ENCODE assay signal across 3 cellular contexts in the genomic region with DNA sequence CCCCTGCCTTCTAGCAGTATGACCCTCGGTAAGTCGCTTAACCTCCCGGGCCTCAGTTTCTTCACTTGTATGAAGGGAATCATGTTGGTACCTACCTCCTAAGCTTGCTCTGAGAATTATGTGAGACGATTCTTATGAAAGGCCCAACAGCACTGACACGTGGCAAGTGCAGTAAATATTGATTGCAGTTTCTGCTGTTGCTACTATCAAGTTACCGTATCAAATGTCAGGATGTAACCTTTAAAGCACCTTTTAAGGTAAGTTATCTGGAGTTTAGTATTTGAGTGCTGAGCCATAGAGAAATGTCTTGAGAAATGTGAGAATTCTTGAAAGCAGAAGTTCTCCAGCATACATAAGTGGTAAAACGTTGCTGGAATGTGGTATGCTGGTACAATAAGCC.
TF ChIP-seq lines count a peak whose summit lies in the region.

No MANE protein-coding gene starts in this region.

TF ChIP-seq in GM23338, 12 proteins besides CTCF, POLR2A, EP300 and RAD21 (continues in another document):
- TF ChIP-seq ZNF114 (CRISPR knock-in tag; IDR thresholded peaks at IDR 0.05), result no peak
- no peak for TF ChIP-seq JUNB (IDR thresholded peaks at IDR 0.05; ENCODE audit: unreplicated experiment)
- TF ChIP-seq, protein P1, sequence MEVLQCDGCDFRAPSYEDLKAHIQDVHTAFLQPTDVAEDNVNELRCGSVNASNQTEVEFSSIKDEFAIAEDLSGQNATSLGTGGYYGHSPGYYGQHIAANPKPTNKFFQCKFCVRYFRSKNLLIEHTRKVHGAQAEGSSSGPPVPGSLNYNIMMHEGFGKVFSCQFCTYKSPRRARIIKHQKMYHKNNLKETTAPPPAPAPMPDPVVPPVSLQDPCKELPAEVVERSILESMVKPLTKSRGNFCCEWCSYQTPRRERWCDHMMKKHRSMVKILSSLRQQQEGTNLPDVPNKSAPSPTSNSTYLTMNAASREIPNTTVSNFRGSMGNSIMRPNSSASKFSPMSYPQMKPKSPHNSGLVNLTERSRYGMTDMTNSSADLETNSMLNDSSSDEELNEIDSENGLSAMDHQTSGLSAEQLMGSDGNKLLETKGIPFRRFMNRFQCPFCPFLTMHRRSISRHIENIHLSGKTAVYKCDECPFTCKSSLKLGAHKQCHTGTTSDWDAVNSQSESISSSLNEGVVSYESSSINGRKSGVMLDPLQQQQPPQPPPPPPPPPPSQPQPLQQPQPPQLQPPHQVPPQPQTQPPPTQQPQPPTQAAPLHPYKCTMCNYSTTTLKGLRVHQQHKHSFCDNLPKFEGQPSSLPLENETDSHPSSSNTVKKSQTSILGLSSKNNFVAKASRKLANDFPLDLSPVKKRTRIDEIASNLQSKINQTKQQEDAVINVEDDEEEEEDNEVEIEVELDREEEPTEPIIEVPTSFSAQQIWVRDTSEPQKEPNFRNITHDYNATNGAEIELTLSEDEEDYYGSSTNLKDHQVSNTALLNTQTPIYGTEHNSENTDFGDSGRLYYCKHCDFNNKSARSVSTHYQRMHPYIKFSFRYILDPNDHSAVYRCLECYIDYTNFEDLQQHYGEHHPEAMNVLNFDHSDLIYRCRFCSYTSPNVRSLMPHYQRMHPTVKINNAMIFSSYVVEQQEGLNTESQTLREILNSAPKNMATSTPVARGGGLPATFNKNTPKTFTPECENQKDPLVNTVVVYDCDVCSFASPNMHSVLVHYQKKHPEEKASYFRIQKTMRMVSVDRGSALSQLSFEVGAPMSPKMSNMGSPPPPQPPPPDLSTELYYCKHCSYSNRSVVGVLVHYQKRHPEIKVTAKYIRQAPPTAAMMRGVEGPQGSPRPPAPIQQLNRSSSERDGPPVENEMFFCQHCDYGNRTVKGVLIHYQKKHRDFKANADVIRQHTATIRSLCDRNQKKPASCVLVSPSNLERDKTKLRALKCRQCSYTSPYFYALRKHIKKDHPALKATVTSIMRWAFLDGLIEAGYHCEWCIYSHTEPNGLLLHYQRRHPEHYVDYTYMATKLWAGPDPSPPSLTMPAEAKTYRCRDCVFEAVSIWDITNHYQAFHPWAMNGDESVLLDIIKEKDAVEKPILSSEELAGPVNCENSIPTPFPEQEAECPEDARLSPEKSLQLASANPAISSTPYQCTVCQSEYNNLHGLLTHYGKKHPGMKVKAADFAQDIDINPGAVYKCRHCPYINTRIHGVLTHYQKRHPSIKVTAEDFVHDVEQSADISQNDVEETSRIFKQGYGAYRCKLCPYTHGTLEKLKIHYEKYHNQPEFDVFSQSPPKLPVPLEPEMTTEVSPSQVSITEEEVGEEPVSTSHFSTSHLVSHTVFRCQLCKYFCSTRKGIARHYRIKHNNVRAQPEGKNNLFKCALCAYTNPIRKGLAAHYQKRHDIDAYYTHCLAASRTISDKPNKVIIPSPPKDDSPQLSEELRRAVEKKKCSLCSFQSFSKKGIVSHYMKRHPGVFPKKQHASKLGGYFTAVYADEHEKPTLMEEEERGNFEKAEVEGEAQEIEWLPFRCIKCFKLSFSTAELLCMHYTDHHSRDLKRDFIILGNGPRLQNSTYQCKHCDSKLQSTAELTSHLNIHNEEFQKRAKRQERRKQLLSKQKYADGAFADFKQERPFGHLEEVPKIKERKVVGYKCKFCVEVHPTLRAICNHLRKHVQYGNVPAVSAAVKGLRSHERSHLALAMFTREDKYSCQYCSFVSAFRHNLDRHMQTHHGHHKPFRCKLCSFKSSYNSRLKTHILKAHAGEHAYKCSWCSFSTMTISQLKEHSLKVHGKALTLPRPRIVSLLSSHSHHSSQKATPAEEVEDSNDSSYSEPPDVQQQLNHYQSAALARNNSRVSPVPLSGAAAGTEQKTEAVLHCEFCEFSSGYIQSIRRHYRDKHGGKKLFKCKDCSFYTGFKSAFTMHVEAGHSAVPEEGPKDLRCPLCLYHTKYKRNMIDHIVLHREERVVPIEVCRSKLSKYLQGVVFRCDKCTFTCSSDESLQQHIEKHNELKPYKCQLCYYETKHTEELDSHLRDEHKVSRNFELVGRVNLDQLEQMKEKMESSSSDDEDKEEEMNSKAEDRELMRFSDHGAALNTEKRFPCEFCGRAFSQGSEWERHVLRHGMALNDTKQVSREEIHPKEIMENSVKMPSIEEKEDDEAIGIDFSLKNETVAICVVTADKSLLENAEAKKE (CRISPR knock-in tag; IDR thresholded peaks at IDR 0.05), result no peak

TF ChIP-seq in H1, 55 proteins besides CTCF, POLR2A, EP300 and RAD21:
- TF ChIP-seq POLR2AphosphoS5 (IDR thresholded peaks at IDR 0.05; ENCODE audit: low read depth, low read length) (no peak), SRF (IDR thresholded peaks at IDR 0.05; ENCODE audit: low read depth, low read length) (peak; percentile 6; the same call in 1 of the 2 replicates), SIX5 (IDR thresholded peaks at IDR 0.05; ENCODE audit: low read depth, low read length) (no peak)

TF ChIP-seq in WTC11, 78 proteins besides CTCF, POLR2A, EP300 and RAD21:
- TF ChIP-seq, protein P2, sequence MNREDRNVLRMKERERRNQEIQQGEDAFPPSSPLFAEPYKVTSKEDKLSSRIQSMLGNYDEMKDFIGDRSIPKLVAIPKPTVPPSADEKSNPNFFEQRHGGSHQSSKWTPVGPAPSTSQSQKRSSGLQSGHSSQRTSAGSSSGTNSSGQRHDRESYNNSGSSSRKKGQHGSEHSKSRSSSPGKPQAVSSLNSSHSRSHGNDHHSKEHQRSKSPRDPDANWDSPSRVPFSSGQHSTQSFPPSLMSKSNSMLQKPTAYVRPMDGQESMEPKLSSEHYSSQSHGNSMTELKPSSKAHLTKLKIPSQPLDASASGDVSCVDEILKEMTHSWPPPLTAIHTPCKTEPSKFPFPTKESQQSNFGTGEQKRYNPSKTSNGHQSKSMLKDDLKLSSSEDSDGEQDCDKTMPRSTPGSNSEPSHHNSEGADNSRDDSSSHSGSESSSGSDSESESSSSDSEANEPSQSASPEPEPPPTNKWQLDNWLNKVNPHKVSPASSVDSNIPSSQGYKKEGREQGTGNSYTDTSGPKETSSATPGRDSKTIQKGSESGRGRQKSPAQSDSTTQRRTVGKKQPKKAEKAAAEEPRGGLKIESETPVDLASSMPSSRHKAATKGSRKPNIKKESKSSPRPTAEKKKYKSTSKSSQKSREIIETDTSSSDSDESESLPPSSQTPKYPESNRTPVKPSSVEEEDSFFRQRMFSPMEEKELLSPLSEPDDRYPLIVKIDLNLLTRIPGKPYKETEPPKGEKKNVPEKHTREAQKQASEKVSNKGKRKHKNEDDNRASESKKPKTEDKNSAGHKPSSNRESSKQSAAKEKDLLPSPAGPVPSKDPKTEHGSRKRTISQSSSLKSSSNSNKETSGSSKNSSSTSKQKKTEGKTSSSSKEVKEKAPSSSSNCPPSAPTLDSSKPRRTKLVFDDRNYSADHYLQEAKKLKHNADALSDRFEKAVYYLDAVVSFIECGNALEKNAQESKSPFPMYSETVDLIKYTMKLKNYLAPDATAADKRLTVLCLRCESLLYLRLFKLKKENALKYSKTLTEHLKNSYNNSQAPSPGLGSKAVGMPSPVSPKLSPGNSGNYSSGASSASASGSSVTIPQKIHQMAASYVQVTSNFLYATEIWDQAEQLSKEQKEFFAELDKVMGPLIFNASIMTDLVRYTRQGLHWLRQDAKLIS (CRISPR knock-in tag; IDR thresholded peaks at IDR 0.05; ENCODE audit: borderline replicate concordance), result no peak
- TF ChIP-seq HMGA2 (CRISPR knock-in tag; IDR thresholded peaks at IDR 0.05) (no peak), GRHL2 (CRISPR knock-in tag; IDR thresholded peaks at IDR 0.05; ENCODE audit: insufficient replicate concordance, severe bottlenecking) (no peak), RELA (CRISPR knock-in tag; IDR thresholded peaks at IDR 0.05; ENCODE audit: borderline replicate concordance) (no peak), JAZF1 (CRISPR knock-in tag; IDR thresholded peaks at IDR 0.05) (no peak), IRF2 (CRISPR knock-in tag; IDR thresholded peaks at IDR 0.05; ENCODE audit: borderline replicate concordance, low read depth) (no peak), ESRRA (CRISPR knock-in tag; IDR thresholded peaks at IDR 0.05; ENCODE audit: borderline replicate concordance) (no peak), ZNF671 (CRISPR knock-in tag; IDR thresholded peaks at IDR 0.05) (no peak), KAT7 (CRISPR knock-in tag; IDR thresholded peaks at IDR 0.05; ENCODE audit: borderline replicate concordance) (no peak), MXD4 (CRISPR knock-in tag; IDR thresholded peaks at IDR 0.05; ENCODE audit: borderline replicate concordance) (no peak), MYBL2 (CRISPR knock-in tag; IDR thresholded peaks at IDR 0.05) (no peak), ZNF138 (CRISPR knock-in tag; conservative IDR thresholded peaks at IDR 0.05) (no peak)
- TF ChIP-seq, protein P3, sequence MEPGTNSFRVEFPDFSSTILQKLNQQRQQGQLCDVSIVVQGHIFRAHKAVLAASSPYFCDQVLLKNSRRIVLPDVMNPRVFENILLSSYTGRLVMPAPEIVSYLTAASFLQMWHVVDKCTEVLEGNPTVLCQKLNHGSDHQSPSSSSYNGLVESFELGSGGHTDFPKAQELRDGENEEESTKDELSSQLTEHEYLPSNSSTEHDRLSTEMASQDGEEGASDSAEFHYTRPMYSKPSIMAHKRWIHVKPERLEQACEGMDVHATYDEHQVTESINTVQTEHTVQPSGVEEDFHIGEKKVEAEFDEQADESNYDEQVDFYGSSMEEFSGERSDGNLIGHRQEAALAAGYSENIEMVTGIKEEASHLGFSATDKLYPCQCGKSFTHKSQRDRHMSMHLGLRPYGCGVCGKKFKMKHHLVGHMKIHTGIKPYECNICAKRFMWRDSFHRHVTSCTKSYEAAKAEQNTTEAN (CRISPR knock-in tag; IDR thresholded peaks at IDR 0.05), result no peak
- TF ChIP-seq, protein P4, sequence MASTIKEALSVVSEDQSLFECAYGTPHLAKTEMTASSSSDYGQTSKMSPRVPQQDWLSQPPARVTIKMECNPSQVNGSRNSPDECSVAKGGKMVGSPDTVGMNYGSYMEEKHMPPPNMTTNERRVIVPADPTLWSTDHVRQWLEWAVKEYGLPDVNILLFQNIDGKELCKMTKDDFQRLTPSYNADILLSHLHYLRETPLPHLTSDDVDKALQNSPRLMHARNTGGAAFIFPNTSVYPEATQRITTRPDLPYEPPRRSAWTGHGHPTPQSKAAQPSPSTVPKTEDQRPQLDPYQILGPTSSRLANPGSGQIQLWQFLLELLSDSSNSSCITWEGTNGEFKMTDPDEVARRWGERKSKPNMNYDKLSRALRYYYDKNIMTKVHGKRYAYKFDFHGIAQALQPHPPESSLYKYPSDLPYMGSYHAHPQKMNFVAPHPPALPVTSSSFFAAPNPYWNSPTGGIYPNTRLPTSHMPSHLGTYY (CRISPR knock-in tag; IDR thresholded peaks at IDR 0.05), result no peak
- TF ChIP-seq, protein P5, sequence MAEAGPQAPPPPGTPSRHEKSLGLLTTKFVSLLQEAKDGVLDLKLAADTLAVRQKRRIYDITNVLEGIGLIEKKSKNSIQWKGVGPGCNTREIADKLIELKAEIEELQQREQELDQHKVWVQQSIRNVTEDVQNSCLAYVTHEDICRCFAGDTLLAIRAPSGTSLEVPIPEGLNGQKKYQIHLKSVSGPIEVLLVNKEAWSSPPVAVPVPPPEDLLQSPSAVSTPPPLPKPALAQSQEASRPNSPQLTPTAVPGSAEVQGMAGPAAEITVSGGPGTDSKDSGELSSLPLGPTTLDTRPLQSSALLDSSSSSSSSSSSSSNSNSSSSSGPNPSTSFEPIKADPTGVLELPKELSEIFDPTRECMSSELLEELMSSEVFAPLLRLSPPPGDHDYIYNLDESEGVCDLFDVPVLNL (CRISPR knock-in tag; IDR thresholded peaks at IDR 0.05; ENCODE audit: borderline replicate concordance, low read depth), result no peak
- TF ChIP-seq, protein P6, sequence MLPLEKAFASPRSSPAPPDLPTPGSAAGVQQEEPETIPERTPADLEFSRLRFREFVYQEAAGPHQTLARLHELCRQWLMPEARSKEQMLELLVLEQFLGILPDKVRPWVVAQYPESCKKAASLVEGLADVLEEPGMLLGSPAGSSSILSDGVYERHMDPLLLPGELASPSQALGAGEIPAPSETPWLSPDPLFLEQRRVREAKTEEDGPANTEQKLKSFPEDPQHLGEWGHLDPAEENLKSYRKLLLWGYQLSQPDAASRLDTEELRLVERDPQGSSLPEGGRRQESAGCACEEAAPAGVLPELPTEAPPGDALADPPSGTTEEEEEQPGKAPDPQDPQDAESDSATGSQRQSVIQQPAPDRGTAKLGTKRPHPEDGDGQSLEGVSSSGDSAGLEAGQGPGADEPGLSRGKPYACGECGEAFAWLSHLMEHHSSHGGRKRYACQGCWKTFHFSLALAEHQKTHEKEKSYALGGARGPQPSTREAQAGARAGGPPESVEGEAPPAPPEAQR (CRISPR knock-in tag; IDR thresholded peaks at IDR 0.05), result no peak
- TF ChIP-seq, protein P7, sequence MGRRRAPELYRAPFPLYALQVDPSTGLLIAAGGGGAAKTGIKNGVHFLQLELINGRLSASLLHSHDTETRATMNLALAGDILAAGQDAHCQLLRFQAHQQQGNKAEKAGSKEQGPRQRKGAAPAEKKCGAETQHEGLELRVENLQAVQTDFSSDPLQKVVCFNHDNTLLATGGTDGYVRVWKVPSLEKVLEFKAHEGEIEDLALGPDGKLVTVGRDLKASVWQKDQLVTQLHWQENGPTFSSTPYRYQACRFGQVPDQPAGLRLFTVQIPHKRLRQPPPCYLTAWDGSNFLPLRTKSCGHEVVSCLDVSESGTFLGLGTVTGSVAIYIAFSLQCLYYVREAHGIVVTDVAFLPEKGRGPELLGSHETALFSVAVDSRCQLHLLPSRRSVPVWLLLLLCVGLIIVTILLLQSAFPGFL (CRISPR knock-in tag; IDR thresholded peaks at IDR 0.05; ENCODE audit: borderline replicate concordance), result no peak
- TF ChIP-seq, protein P8, sequence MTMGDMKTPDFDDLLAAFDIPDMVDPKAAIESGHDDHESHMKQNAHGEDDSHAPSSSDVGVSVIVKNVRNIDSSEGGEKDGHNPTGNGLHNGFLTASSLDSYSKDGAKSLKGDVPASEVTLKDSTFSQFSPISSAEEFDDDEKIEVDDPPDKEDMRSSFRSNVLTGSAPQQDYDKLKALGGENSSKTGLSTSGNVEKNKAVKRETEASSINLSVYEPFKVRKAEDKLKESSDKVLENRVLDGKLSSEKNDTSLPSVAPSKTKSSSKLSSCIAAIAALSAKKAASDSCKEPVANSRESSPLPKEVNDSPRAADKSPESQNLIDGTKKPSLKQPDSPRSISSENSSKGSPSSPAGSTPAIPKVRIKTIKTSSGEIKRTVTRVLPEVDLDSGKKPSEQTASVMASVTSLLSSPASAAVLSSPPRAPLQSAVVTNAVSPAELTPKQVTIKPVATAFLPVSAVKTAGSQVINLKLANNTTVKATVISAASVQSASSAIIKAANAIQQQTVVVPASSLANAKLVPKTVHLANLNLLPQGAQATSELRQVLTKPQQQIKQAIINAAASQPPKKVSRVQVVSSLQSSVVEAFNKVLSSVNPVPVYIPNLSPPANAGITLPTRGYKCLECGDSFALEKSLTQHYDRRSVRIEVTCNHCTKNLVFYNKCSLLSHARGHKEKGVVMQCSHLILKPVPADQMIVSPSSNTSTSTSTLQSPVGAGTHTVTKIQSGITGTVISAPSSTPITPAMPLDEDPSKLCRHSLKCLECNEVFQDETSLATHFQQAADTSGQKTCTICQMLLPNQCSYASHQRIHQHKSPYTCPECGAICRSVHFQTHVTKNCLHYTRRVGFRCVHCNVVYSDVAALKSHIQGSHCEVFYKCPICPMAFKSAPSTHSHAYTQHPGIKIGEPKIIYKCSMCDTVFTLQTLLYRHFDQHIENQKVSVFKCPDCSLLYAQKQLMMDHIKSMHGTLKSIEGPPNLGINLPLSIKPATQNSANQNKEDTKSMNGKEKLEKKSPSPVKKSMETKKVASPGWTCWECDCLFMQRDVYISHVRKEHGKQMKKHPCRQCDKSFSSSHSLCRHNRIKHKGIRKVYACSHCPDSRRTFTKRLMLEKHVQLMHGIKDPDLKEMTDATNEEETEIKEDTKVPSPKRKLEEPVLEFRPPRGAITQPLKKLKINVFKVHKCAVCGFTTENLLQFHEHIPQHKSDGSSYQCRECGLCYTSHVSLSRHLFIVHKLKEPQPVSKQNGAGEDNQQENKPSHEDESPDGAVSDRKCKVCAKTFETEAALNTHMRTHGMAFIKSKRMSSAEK (CRISPR knock-in tag; IDR thresholded peaks at IDR 0.05; ENCODE audit: borderline replicate concordance), result no peak
